ENCODE assay signal across 8 cellular contexts in genomic region chr1:201020647-201021332, GRCh38. TPM values are rescaled to one million over a fixed set of nuclear protein-coding genes. Genes with fewer than 3 reads are reported as not detected.
DNase-seq lines count a peak whose midpoint lies in the region; ATAC-seq, FAIRE-seq and TF ChIP-seq lines count a peak whose summit lies in the region.

No MANE protein-coding gene starts in this region.

- no peaks in the 10 kb centered on the region for H3K27me3 Mint-ChIP-seq in activated CD8-positive, alpha-beta T cell treated with anti-CD3 and anti-CD28 coated beads for 36 hours
- H3K27me3 Mint-ChIP-seq in glutamatergic neuron (ENCODE audit: unreplicated experiment), result peaks cover 13% of the 10 kb centered on the region
- no peaks in the 10 kb centered on the region for H3K27me3 Mint-ChIP-seq in stimulated activated memory B cell treated with anti-CD40 and anti-IgM and Interleukin-4, amounts not matched to agents 10 μg/mL and 1 μg/mL and 100 μg/mL, for 72 hours

- POLR2A ChIA-PET in activated CD8-positive, alpha-beta T cell treated with anti-CD3 and anti-CD28 coated beads for 36 hours (lab: Charles Lee), result interaction anchor here (1.0 to 2.2 kb wide), 8 partner anchors 8 to 351 kb away, joined by 3 to 6 read pairs (median 3); partner anchors contain the start of gene DDX59

- H3K27ac Mint-ChIP-seq in activated CD8-positive, alpha-beta T cell treated with anti-CD3 and anti-CD28 coated beads for 36 hours, result peak overlapping the region; percentile 97
- H3K27ac Mint-ChIP-seq in glutamatergic neuron (ENCODE audit: unreplicated experiment), result peak overlapping the region; percentile 78
- H3K27ac Mint-ChIP-seq in stimulated activated memory B cell treated with anti-CD40 and anti-IgM and Interleukin-4, amounts not matched to agents 10 μg/mL and 1 μg/mL and 100 μg/mL, for 72 hours, result peak overlapping the region; percentile 90

- CTCF ChIA-PET in activated CD8-positive, alpha-beta T cell treated with anti-CD3 and anti-CD28 coated beads for 36 hours (lab: Charles Lee), result interaction anchor here (0.9 to 10.7 kb wide), 15 partner anchors 8 to 352 kb away, joined by 3 to 109 read pairs (median 5); no protein-coding TSS in a partner anchor

- FAIRE-seq in HTR-8/SVneo (lab: Jason Lieb, UNC), result no peak

- intact Hi-C loops in activated CD8-positive, alpha-beta T cell treated with anti-CD3 and anti-CD28 coated beads for 36 hours (cut with micrococcal nuclease), result no loop called here

- no peaks in the 10 kb centered on the region for H3K9me3 Mint-ChIP-seq in activated CD8-positive, alpha-beta T cell treated with anti-CD3 and anti-CD28 coated beads for 36 hours
- H3K9me3 Mint-ChIP-seq in glutamatergic neuron (ENCODE audit: unreplicated experiment), result peaks cover 10% of the 10 kb centered on the region
- H3K9me3 Mint-ChIP-seq in stimulated activated memory B cell treated with anti-CD40 and anti-IgM and Interleukin-4, amounts not matched to agents 10 μg/mL and 1 μg/mL and 100 μg/mL, for 72 hours, result no peaks in the 10 kb centered on the region

- DNase-seq in DMS79 treated with DMSO at 0.1 percent for 48 hours (lab: John Stamatoyannopoulos, UW), result peak; percentile 24
- DNase-seq in KG1 (lab: John Stamatoyannopoulos, UW), result peak; percentile 9
- peak; percentile 81 for DNase-seq in activated CD8-positive, alpha-beta T cell treated with anti-CD3 and anti-CD28 coated beads for 36 hours
- DNase-seq in glutamatergic neuron, result peak; percentile 45
- DNase-seq in HTR-8/SVneo (ENCODE audit: insufficient read length, low spot score), result no peak

- H3K36me3 Mint-ChIP-seq in activated CD8-positive, alpha-beta T cell treated with anti-CD3 and anti-CD28 coated beads for 36 hours (ENCODE audit: low read depth), result peaks cover 30% of the 10 kb centered on the region
- no peaks in the 10 kb centered on the region for H3K36me3 Mint-ChIP-seq in glutamatergic neuron (ENCODE audit: unreplicated experiment)
- no peaks in the 10 kb centered on the region for H3K36me3 Mint-ChIP-seq in stimulated activated memory B cell treated with anti-CD40 and anti-IgM and Interleukin-4, amounts not matched to agents 10 μg/mL and 1 μg/mL and 100 μg/mL, for 72 hours

- H3K4me1 Mint-ChIP-seq in activated CD8-positive, alpha-beta T cell treated with anti-CD3 and anti-CD28 coated beads for 36 hours (ENCODE audit: low read depth), result peaks cover 71% of the 10 kb centered on the region
- H3K4me1 Mint-ChIP-seq in glutamatergic neuron (ENCODE audit: low read depth, unreplicated experiment), result peaks cover 25% of the 10 kb centered on the region
- peaks cover 89% of the 10 kb centered on the region for H3K4me1 Mint-ChIP-seq in stimulated activated memory B cell treated with anti-CD40 and anti-IgM and Interleukin-4, amounts not matched to agents 10 μg/mL and 1 μg/mL and 100 μg/mL, for 72 hours

- ATAC-seq in activated CD8-positive, alpha-beta T cell treated with anti-CD3 and anti-CD28 coated beads for 36 hours, result peak; percentile 17
- no peak for ATAC-seq in stimulated activated memory B cell treated with anti-CD40 and anti-IgM and Interleukin-4, amounts not matched to agents 10 μg/mL and 1 μg/mL and 100 μg/mL, for 72 hours
- ATAC-seq in HG02642 (IDR thresholded peaks at IDR 0.05; ENCODE audit: poor library complexity, unreplicated experiment), result no peak
- no peak for ATAC-seq in GM19452 (IDR thresholded peaks at IDR 0.05; ENCODE audit: unreplicated experiment)

- peak; percentile 49 for TF ChIP-seq CTCF in activated CD8-positive, alpha-beta T cell treated with anti-CD3 and anti-CD28 coated beads for 36 hours (IDR thresholded peaks at IDR 0.05)
- peak; percentile 41 for TF ChIP-seq CTCF in glutamatergic neuron (IDR thresholded peaks at IDR 0.05; ENCODE audit: partially characterized antibody, unreplicated experiment)

- H3K4me3 Mint-ChIP-seq in activated CD8-positive, alpha-beta T cell treated with anti-CD3 and anti-CD28 coated beads for 36 hours, result peak overlapping the region; percentile 91
- H3K4me3 Mint-ChIP-seq in glutamatergic neuron (ENCODE audit: unreplicated experiment), result peak overlapping the region; percentile 91
- peak overlapping the region; percentile 45 for H3K4me3 Mint-ChIP-seq in stimulated activated memory B cell treated with anti-CD40 and anti-IgM and Interleukin-4, amounts not matched to agents 10 μg/mL and 1 μg/mL and 100 μg/mL, for 72 hours

RNA-seq across cellular contexts. Expression of gene KIF21B, which starts 2.7 kb away (rescaled TPM):
- total RNA-seq in activated CD8-positive, alpha-beta T cell treated with anti-CD3 and anti-CD28 coated beads for 36 hours, result 10 to 100 TPM; 93.5 to 94.0 TPM
- 51.1 TPM for total RNA-seq in glutamatergic neuron (ENCODE audit: unreplicated experiment)
